Comparison of ENCODE assay signal across 1 cellular context in genomic region chr17:16438557-16439302, GRCh38.
A peak's percentile ranks its signal among the peaks of the same experiment; 100 is the strongest.
TF ChIP-seq lines count a peak whose summit lies in the region.

No MANE protein-coding gene starts in this region.

TF ChIP-seq in HepG2, 621 proteins besides CTCF, POLR2A, EP300 and RAD21 (continued from another document and continues in another):
- TF ChIP-seq THAP9 (CRISPR knock-in tag; IDR thresholded peaks at IDR 0.05; ENCODE audit: borderline replicate concordance) (peak; percentile 80; the same call in 1 of the 2 replicates), ATF7-NPFF (CRISPR knock-in tag; IDR thresholded peaks at IDR 0.05; ENCODE audit: low read depth) (peak; percentile 60; the same call in 1 of the 2 replicates), ZBTB38 (CRISPR knock-in tag; IDR thresholded peaks at IDR 0.05) (0 out of 2 replicates have a peak, but pooled peaks have one; percentile 12), MAFF (IDR thresholded peaks at IDR 0.05; ENCODE audit: low read depth, low read length) (no peak), TRAFD1 (CRISPR knock-in tag; IDR thresholded peaks at IDR 0.05; ENCODE audit: borderline replicate concordance) (no peak), ARNTL (CRISPR knock-in tag; IDR thresholded peaks at IDR 0.05) (peak; percentile 99), TCF12 (IDR thresholded peaks at IDR 0.05) (no peak), TCF12 (CRISPR knock-in tag; IDR thresholded peaks at IDR 0.05) (no peak), ZFP1 (CRISPR knock-in tag; IDR thresholded peaks at IDR 0.05) (no peak; the same call in 1 of the 2 replicates), NR2C2 (CRISPR knock-in tag; IDR thresholded peaks at IDR 0.05; ENCODE audit: borderline replicate concordance) (peak; percentile 66), PAWR (CRISPR knock-in tag; IDR thresholded peaks at IDR 0.05; ENCODE audit: borderline replicate concordance) (no peak), ZKSCAN1 (IDR thresholded peaks at IDR 0.05; ENCODE audit: low read length) (no peak), ZNF431 (CRISPR knock-in tag; IDR thresholded peaks at IDR 0.05; ENCODE audit: borderline replicate concordance, low read depth) (0 out of 2 replicates have a peak, but pooled peaks have one; percentile 65), DBP (CRISPR knock-in tag; IDR thresholded peaks at IDR 0.05; ENCODE audit: not compliant biosample characterization) (no peak), HOMEZ (CRISPR knock-in tag; IDR thresholded peaks at IDR 0.05; ENCODE audit: low read depth) (peak; percentile 66; the same call in 1 of the 2 replicates), SATB2 (CRISPR knock-in tag; IDR thresholded peaks at IDR 0.05) (peak; percentile 49; the same call in 1 of the 2 replicates), FOXO1 (CRISPR knock-in tag; IDR thresholded peaks at IDR 0.05) (0 out of 2 replicates have a peak, but pooled peaks have one; percentile 18), KAT7 (CRISPR knock-in tag; IDR thresholded peaks at IDR 0.05; ENCODE audit: borderline replicate concordance) (no peak), RBFOX2 (IDR thresholded peaks at IDR 0.05; ENCODE audit: low read depth, low read length) (peak; percentile 100), ZBTB1 (CRISPR knock-in tag; IDR thresholded peaks at IDR 0.05; ENCODE audit: borderline replicate concordance) (no peak), ZFX (CRISPR knock-in tag; IDR thresholded peaks at IDR 0.05; ENCODE audit: low read depth) (peak; percentile 93), MAZ (IDR thresholded peaks at IDR 0.05; ENCODE audit: borderline replicate concordance, low read depth, low read length) (peak; percentile 82), MAZ (CRISPR knock-in tag; IDR thresholded peaks at IDR 0.05; ENCODE audit: low read depth) (peak; percentile 26; the same call in 1 of the 2 replicates), ZSCAN30 (CRISPR knock-in tag; IDR thresholded peaks at IDR 0.05) (0 out of 2 replicates have a peak, but pooled peaks have one; percentile 7), SIX1 (CRISPR knock-in tag; IDR thresholded peaks at IDR 0.05; ENCODE audit: borderline replicate concordance) (no peak; the same call in 1 of the 2 replicates), TBX2 (CRISPR knock-in tag; IDR thresholded peaks at IDR 0.05; ENCODE audit: borderline replicate concordance) (peak; percentile 85; the same call in 1 of the 2 replicates), FUBP1 (CRISPR knock-in tag; IDR thresholded peaks at IDR 0.05; ENCODE audit: borderline replicate concordance) (no peak), CHCHD3 (CRISPR knock-in tag; IDR thresholded peaks at IDR 0.05) (peak; percentile 35; the same call in 1 of the 2 replicates), DR1 (CRISPR knock-in tag; IDR thresholded peaks at IDR 0.05) (peak; percentile 99), PRPF4 (IDR thresholded peaks at IDR 0.05; ENCODE audit: low read depth, low read length, poor library complexity, severe bottlenecking) (no peak), MATR3 (CRISPR knock-in tag; IDR thresholded peaks at IDR 0.05) (no peak), ZNF891 (CRISPR knock-in tag; IDR thresholded peaks at IDR 0.05) (peak; percentile 70; the same call in 1 of the 2 replicates), THRA (CRISPR knock-in tag; IDR thresholded peaks at IDR 0.05; ENCODE audit: borderline replicate concordance) (peak; percentile 48; the same call in 1 of the 2 replicates), ZNF616 (CRISPR knock-in tag; IDR thresholded peaks at IDR 0.05; ENCODE audit: low read depth) (peak; percentile 30; the same call in 1 of the 2 replicates), POLR2AphosphoS5 (IDR thresholded peaks at IDR 0.05; ENCODE audit: low read depth, low read length) (peak; percentile 98), THAP8 (CRISPR knock-in tag; IDR thresholded peaks at IDR 0.05; ENCODE audit: borderline replicate concordance) (no peak), ZMYM4 (CRISPR knock-in tag; IDR thresholded peaks at IDR 0.05) (peak; percentile 47; the same call in 1 of the 2 replicates), ZNF781 (CRISPR knock-in tag; IDR thresholded peaks at IDR 0.05; ENCODE audit: borderline replicate concordance, not compliant biosample characterization) (peak; percentile 56), GPBP1L1 (CRISPR knock-in tag; IDR thresholded peaks at IDR 0.05) (no peak), NAIF1 (CRISPR knock-in tag; IDR thresholded peaks at IDR 0.05; ENCODE audit: borderline replicate concordance) (peak; percentile 66; the same call in 1 of the 2 replicates), SMAD1 (CRISPR knock-in tag; IDR thresholded peaks at IDR 0.05; ENCODE audit: borderline replicate concordance, low read depth) (no peak; the same call in 1 of the 2 replicates), ZNF530 (CRISPR knock-in tag; IDR thresholded peaks at IDR 0.05; ENCODE audit: low read depth) (no peak), ZNF580 (CRISPR knock-in tag; IDR thresholded peaks at IDR 0.05; ENCODE audit: borderline replicate concordance, low read depth) (peak; percentile 81; the same call in 1 of the 2 replicates), ZNF549 (CRISPR knock-in tag; IDR thresholded peaks at IDR 0.05) (no peak), THAP11 (CRISPR knock-in tag; IDR thresholded peaks at IDR 0.05) (peak; percentile 87), KLF6 (CRISPR knock-in tag; IDR thresholded peaks at IDR 0.05) (peak; percentile 94), ZNF337 (CRISPR knock-in tag; IDR thresholded peaks at IDR 0.05; ENCODE audit: borderline replicate concordance, low read depth) (no peak), NFATC3 (CRISPR knock-in tag; IDR thresholded peaks at IDR 0.05) (no peak), GTF3A (CRISPR knock-in tag; conservative IDR thresholded peaks at IDR 0.05) (0 out of 2 replicates have a peak, but pooled peaks have one; percentile 12), ZNF687 (CRISPR knock-in tag; IDR thresholded peaks at IDR 0.05) (peak; percentile 89)
